17 cellular contexts compared by ENCODE assay signal in genomic region chr2:234278556-234279286, GRCh38.
A peak's percentile ranks its signal among the peaks of the same experiment; 100 is the strongest.
DNase-seq lines count a peak whose midpoint lies in the region; ATAC-seq, FAIRE-seq and TF ChIP-seq lines count a peak whose summit lies in the region.
"Had no signal": no experiment of that assay in that cellular context is flagged by ENCODE, and none has a peak within 500 bp of the region (broad histone marks: within the 10 kb centered on the region; RNA-seq: fewer than 3 reads in every experiment).

No MANE protein-coding gene starts in this region.

- H3K27me3 Mint-ChIP-seq in CD4-positive, alpha-beta T cell = no peaks in the 10 kb centered on the region
- no peaks in the 10 kb centered on the region for H3K27me3 Mint-ChIP-seq in activated CD8-positive, alpha-beta T cell treated with anti-CD3 and anti-CD28 coated beads, Interleukin-2, amount 10 ng/mL, durations not matched to agents 7 days and 5 days (ENCODE audit: low read depth)
- no peaks in the 10 kb centered on the region for H3K27me3 Mint-ChIP-seq in effector memory CD8-positive, alpha-beta T cell
- H3K27me3 Mint-ChIP-seq in CD14-positive monocyte (ENCODE audit: low read depth in 3 of 3) = peaks cover 16 to 20% (median 17%) of the 10 kb centered on the region in 3 donors

- intact Hi-C loops in CD4-positive, alpha-beta T cell (cut with DNase I, micrococcal nuclease) = loop anchor here in 1 of 2 experiments (2.0 kb wide), 1 partner anchor 14 kb away; no protein-coding TSS in a partner anchor
- intact Hi-C loops in CD14-positive monocyte (cut with micrococcal nuclease) = no loop called here

- H3K27me3 ChIP-seq in CD4-positive, alpha-beta T cell (ENCODE audit: control insufficient read depth, insufficient read depth, low read length) = no peaks in the 10 kb centered on the region
- H3K27me3 ChIP-seq: ascending aorta had no signal

- POLR2A ChIA-PET in CD4-positive, alpha-beta T cell (lab: Charles Lee) = no interaction called here
- POLR2A ChIA-PET in activated CD8-positive, alpha-beta T cell treated with anti-CD3 and anti-CD28 coated beads, Interleukin-2, amount 10 ng/mL, durations not matched to agents 7 days and 5 days (lab: Charles Lee) = interaction anchor here (0.8 to 1.2 kb wide), 2 partner anchors 29 to 210 kb away, joined by 3 to 4 read pairs; no protein-coding TSS in a partner anchor

- FAIRE-seq in GM12892 (lab: Jason Lieb, UNC) = no peak
- FAIRE-seq: K562 had no signal

- no peak overlapping the region for H3K27ac ChIP-seq in CD4-positive, alpha-beta T cell (ENCODE audit: low read depth, low read length)
- H3K27ac ChIP-seq: ascending aorta had no signal

- no peak for TF ChIP-seq POLR2A in GM12892 (IDR thresholded peaks at IDR 0.05; ENCODE audit: low read depth, low read length)

- peak; percentile 76 for ATAC-seq in CD4-positive, alpha-beta T cell (ENCODE audit: poor library complexity)
- peak; percentile 68 for ATAC-seq in GM18867 (IDR thresholded peaks at IDR 0.05; ENCODE audit: unreplicated experiment)
- ATAC-seq in activated CD8-positive, alpha-beta T cell treated with anti-CD3 and anti-CD28 coated beads, Interleukin-2, amount 10 ng/mL, durations not matched to agents 7 days and 5 days = peak; percentile 71
- peak; percentile 71 for ATAC-seq in effector memory CD8-positive, alpha-beta T cell (replicated peaks)
- no peak for ATAC-seq in GM18873 (IDR thresholded peaks at IDR 0.05; ENCODE audit: low FRiP score, unreplicated experiment)
- ATAC-seq: heart right ventricle, K562 had no signal

- no peak for TF ChIP-seq CTCF in CD4-positive, alpha-beta T cell (IDR thresholded peaks at IDR 0.05)
- TF ChIP-seq CTCF in CD14-positive monocyte (IDR thresholded peaks at IDR 0.05) = no peak

- peak overlapping the region; percentile 1 for H3K4me3 Mint-ChIP-seq in CD4-positive, alpha-beta T cell
- H3K4me3 Mint-ChIP-seq in activated CD8-positive, alpha-beta T cell treated with anti-CD3 and anti-CD28 coated beads, Interleukin-2, amount 10 ng/mL, durations not matched to agents 7 days and 5 days = peak overlapping the region; percentile 19
- H3K4me3 Mint-ChIP-seq in effector memory CD8-positive, alpha-beta T cell = peak overlapping the region; percentile 43 to 44
- H3K4me3 Mint-ChIP-seq in CD14-positive monocyte = no peak overlapping the region
- H3K4me3 Mint-ChIP-seq: activated B cell treated with CpG ODN at 0.5 μM for 24 hours, naive B cell had no signal

- H3K27ac Mint-ChIP-seq in CD4-positive, alpha-beta T cell = peak overlapping the region; percentile 75
- peak overlapping the region; percentile 86 for H3K27ac Mint-ChIP-seq in activated CD8-positive, alpha-beta T cell treated with anti-CD3 and anti-CD28 coated beads, Interleukin-2, amount 10 ng/mL, durations not matched to agents 7 days and 5 days
- peak overlapping the region; percentile 65 to 89 for H3K27ac Mint-ChIP-seq in effector memory CD8-positive, alpha-beta T cell
- H3K27ac Mint-ChIP-seq in CD14-positive monocyte = no peak overlapping the region
- H3K27ac Mint-ChIP-seq: activated B cell treated with CpG ODN at 0.5 μM for 24 hours, naive B cell had no signal

- CTCF ChIA-PET in CD4-positive, alpha-beta T cell (lab: Charles Lee) = no interaction called here
- CTCF ChIA-PET in activated CD8-positive, alpha-beta T cell treated with anti-CD3 and anti-CD28 coated beads, Interleukin-2, amount 10 ng/mL, durations not matched to agents 7 days and 5 days (lab: Charles Lee) = interaction anchor here (1.2 to 1.6 kb wide), 2 partner anchors 11 to 143 kb away, joined by 3 to 9 read pairs; no protein-coding TSS in a partner anchor

- H3K9me3 Mint-ChIP-seq in CD4-positive, alpha-beta T cell = no peaks in the 10 kb centered on the region
- peaks cover 42% of the 10 kb centered on the region for H3K9me3 Mint-ChIP-seq in activated CD8-positive, alpha-beta T cell treated with anti-CD3 and anti-CD28 coated beads, Interleukin-2, amount 10 ng/mL, durations not matched to agents 7 days and 5 days (ENCODE audit: insufficient read depth)
- peaks cover 0 to 6% of the 10 kb centered on the region in 2 donors for H3K9me3 Mint-ChIP-seq in effector memory CD8-positive, alpha-beta T cell
- H3K9me3 Mint-ChIP-seq in CD14-positive monocyte = peaks cover 0 to 8% (median 4%) of the 10 kb centered on the region in 7 donors

- no peaks in the 10 kb centered on the region for H3K36me3 Mint-ChIP-seq in CD4-positive, alpha-beta T cell (ENCODE audit: low read depth)
- peaks cover 67% of the 10 kb centered on the region for H3K36me3 Mint-ChIP-seq in activated CD8-positive, alpha-beta T cell treated with anti-CD3 and anti-CD28 coated beads, Interleukin-2, amount 10 ng/mL, durations not matched to agents 7 days and 5 days (ENCODE audit: low read depth)
- H3K36me3 Mint-ChIP-seq in effector memory CD8-positive, alpha-beta T cell (ENCODE audit: insufficient read depth) = peaks cover 13% of the 10 kb centered on the region
- H3K36me3 Mint-ChIP-seq in CD14-positive monocyte = no peaks in the 10 kb centered on the region

- H3K9me3 ChIP-seq in CD4-positive, alpha-beta T cell (ENCODE audit: control insufficient read depth, low read length) = no peaks in the 10 kb centered on the region
- H3K9me3 ChIP-seq: ascending aorta, heart right ventricle had no signal

- DNase-seq in CD4-positive, alpha-beta T cell = no peak
- peak; percentile 54 for DNase-seq in activated CD8-positive, alpha-beta T cell treated with anti-CD3 and anti-CD28 coated beads, Interleukin-2, amount 10 ng/mL, durations not matched to agents 7 days and 5 days
- peak in 2 of 3 experiments; percentile 12 to 26 for DNase-seq in effector memory CD8-positive, alpha-beta T cell
- DNase-seq in CD14-positive monocyte (ENCODE audit: low spot score) = no peak
- DNase-seq in NCI-H345 treated with DMSO at 0.1 percent for 48 hours (lab: John Stamatoyannopoulos, UW; ENCODE audit: unreplicated experiment) = no peak
- no peak for DNase-seq in GM12892 (ENCODE audit: insufficient read length)
- DNase-seq: activated B cell treated with CpG ODN at 0.5 μM for 24 hours; Calu3; heart right ventricle; naive B cell; NCI-H1930; SHP77 treated with DMSO at 0.1 percent for 48 hours; stimulated activated CD4-positive, alpha-beta T cell treated with anti-CD3 and anti-CD28 coated beads, Interleukin-4, amount 100 ng/mL, for 1 hour had no signal

- peaks cover 62% of the 10 kb centered on the region for H3K4me1 Mint-ChIP-seq in CD4-positive, alpha-beta T cell (ENCODE audit: low read depth)
- H3K4me1 Mint-ChIP-seq in activated CD8-positive, alpha-beta T cell treated with anti-CD3 and anti-CD28 coated beads, Interleukin-2, amount 10 ng/mL, durations not matched to agents 7 days and 5 days (ENCODE audit: low read depth) = peaks cover 73% of the 10 kb centered on the region
- peaks cover 57 to 76% of the 10 kb centered on the region in 2 donors for H3K4me1 Mint-ChIP-seq in effector memory CD8-positive, alpha-beta T cell (ENCODE audit: low read depth in 2 of 2)
- no peaks in the 10 kb centered on the region for H3K4me1 Mint-ChIP-seq in CD14-positive monocyte
- H3K4me1 Mint-ChIP-seq: activated B cell treated with CpG ODN at 0.5 μM for 24 hours had no signal

Comparison
In these comparisons a context has a peak if more than half of its experiments do, and no peak if none do; other contexts are left out.
1. DNase-seq: peak in activated CD8-positive, alpha-beta T cell treated with anti-CD3 and anti-CD28 coated beads, Interleukin-2, amount 10 ng/mL, durations not matched to agents 7 days and 5 days (single experiment) and effector memory CD8-positive, alpha-beta T cell (2 of 3); none in CD4-positive, alpha-beta T cell (0 of 10), CD14-positive monocyte (single experiment), NCI-H345 treated with DMSO at 0.1 percent for 48 hours (single experiment) and GM12892 (single experiment).
2. H3K27ac Mint-ChIP-seq: peak in CD4-positive, alpha-beta T cell (single experiment), activated CD8-positive, alpha-beta T cell treated with anti-CD3 and anti-CD28 coated beads, Interleukin-2, amount 10 ng/mL, durations not matched to agents 7 days and 5 days (single experiment) and effector memory CD8-positive, alpha-beta T cell (2 of 2); none in CD14-positive monocyte (0 of 7).
3. H3K4me3 Mint-ChIP-seq: peak in CD4-positive, alpha-beta T cell (single experiment), activated CD8-positive, alpha-beta T cell treated with anti-CD3 and anti-CD28 coated beads, Interleukin-2, amount 10 ng/mL, durations not matched to agents 7 days and 5 days (single experiment) and effector memory CD8-positive, alpha-beta T cell (2 of 2); none in CD14-positive monocyte (0 of 2).